ENCODE assay signal across 8 cellular contexts in the genomic region with DNA sequence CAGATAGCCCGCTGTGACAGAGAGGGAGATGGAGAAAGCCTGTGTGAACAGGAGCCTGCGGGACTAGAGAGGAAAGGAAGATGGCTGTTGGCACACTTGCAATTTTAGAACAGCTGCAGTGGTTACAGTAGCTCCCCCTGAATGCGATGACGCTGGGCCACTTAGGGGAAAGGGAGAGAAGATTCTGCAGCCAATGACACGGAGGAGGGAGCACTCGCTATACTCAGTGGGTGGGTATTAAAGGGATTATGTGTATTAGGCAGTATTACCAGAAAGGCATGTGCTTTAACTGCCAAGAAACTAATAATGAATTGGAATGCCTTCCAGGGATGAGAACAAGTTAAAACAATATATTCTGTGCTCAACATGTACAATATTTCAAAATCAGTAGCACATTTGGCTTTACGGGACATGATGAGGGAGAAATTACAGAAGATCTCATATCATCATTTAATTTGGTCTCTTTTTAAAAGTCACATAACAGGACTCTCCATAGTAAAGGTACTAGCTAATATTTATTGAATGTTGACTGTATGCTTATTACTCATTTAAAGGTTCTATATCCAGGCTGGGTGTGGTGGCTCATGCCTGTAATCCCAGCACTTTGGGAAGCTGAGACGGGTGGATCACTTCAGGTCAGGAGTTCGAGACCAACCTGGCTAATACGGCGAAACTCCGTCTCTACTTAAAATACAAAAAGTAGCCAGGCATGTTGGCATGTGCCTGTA. TPM values are rescaled to one million over a fixed set of nuclear protein-coding genes. Genes with fewer than 3 reads are reported as not detected.
A peak's percentile ranks its signal among the peaks of the same experiment; 100 is the strongest.
DNase-seq lines count a peak whose midpoint lies in the region; TF ChIP-seq lines count a peak whose summit lies in the region.
"Had no signal": no experiment of that assay in that cellular context is flagged by ENCODE, and none has a peak within 500 bp of the region (broad histone marks: within the 10 kb centered on the region; RNA-seq: fewer than 3 reads in every experiment).

No MANE protein-coding gene starts in this region.

- intact Hi-C loops in testis (cut with DNase I; ENCODE audit: low total_unique reads) = no loop called here

- TF ChIP-seq RAD21 in Ishikawa (IDR thresholded peaks at IDR 0.05; ENCODE audit: low read depth) = no peak

- H3K4me1 ChIP-seq in SJCRH30 (peaks cover 14% of the 10 kb centered on the region), cardiac muscle cell (ENCODE audit: low read depth) (peaks cover 22% of the 10 kb centered on the region), testis (peaks cover 21% of the 10 kb centered on the region)

- H3K36me3 ChIP-seq in SJCRH30 = no peaks in the 10 kb centered on the region
- H3K36me3 ChIP-seq in cardiac muscle cell = no peaks in the 10 kb centered on the region
- H3K36me3 ChIP-seq in testis (ENCODE audit: low read depth, missing control alignments) = no peaks in the 10 kb centered on the region

- 57 to 63% methylated on average over 12 of the region's 12 CpGs for WGBS in testis, 2 donors

- TF ChIP-seq POLR2A in testis (IDR thresholded peaks at IDR 0.05) = no peak

- H3K9me3 ChIP-seq in SJCRH30 (replicated peaks) (no peaks in the 10 kb centered on the region), cardiac muscle cell (ENCODE audit: low read depth) (no peaks in the 10 kb centered on the region), testis (no peaks in the 10 kb centered on the region)

- DNase-seq in SJCRH30 (peak; percentile 96 to 98), cardiac muscle cell (ENCODE audit: low read depth in 1 of 2, low spot score in 1 of 2) (peak; percentile 45 to 93), testis (peak; percentile 50), germinal center (ENCODE audit: low spot score) (no peak), COLO668 (lab: John Stamatoyannopoulos, UW; ENCODE audit: unreplicated experiment) (no peak), activated gamma-delta T cell (lab: John Stamatoyannopoulos, UW) (no peak)
- DNase-seq: NCI-H146 had no signal

- no peak for TF ChIP-seq EP300 in Ishikawa (IDR thresholded peaks at IDR 0.05; ENCODE audit: borderline replicate concordance)

- TF ChIP-seq CTCF in cardiac muscle cell (IDR thresholded peaks at IDR 0.05; ENCODE audit: low read depth, low read length) (no peak), testis (IDR thresholded peaks at IDR 0.05) (no peak)

- H3K27me3 ChIP-seq in SJCRH30 = peaks cover under 1% of the 10 kb centered on the region; the same call in 1 of the 2 replicates
- H3K27me3 ChIP-seq in cardiac muscle cell = no peaks in the 10 kb centered on the region
- H3K27me3 ChIP-seq in testis = no peaks in the 10 kb centered on the region

- H3K27ac ChIP-seq in SJCRH30 = peak overlapping the region; percentile 26; the same call in 1 of the 2 replicates
- no peak overlapping the region for H3K27ac ChIP-seq in cardiac muscle cell
- H3K27ac ChIP-seq in testis = no peak overlapping the region

- H3K4me3 ChIP-seq in SJCRH30 (no peak overlapping the region), cardiac muscle cell (no peak overlapping the region), testis (no peak overlapping the region)

TF ChIP-seq in Ishikawa, 13 proteins besides CTCF, POLR2A, EP300 and RAD21:
- TF ChIP-seq, protein P1, sequence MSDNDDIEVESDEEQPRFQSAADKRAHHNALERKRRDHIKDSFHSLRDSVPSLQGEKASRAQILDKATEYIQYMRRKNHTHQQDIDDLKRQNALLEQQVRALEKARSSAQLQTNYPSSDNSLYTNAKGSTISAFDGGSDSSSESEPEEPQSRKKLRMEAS (IDR thresholded peaks at IDR 0.05) = 0 out of 2 replicates have a peak, but pooled peaks have one; percentile 19
- TF ChIP-seq, protein P2, sequence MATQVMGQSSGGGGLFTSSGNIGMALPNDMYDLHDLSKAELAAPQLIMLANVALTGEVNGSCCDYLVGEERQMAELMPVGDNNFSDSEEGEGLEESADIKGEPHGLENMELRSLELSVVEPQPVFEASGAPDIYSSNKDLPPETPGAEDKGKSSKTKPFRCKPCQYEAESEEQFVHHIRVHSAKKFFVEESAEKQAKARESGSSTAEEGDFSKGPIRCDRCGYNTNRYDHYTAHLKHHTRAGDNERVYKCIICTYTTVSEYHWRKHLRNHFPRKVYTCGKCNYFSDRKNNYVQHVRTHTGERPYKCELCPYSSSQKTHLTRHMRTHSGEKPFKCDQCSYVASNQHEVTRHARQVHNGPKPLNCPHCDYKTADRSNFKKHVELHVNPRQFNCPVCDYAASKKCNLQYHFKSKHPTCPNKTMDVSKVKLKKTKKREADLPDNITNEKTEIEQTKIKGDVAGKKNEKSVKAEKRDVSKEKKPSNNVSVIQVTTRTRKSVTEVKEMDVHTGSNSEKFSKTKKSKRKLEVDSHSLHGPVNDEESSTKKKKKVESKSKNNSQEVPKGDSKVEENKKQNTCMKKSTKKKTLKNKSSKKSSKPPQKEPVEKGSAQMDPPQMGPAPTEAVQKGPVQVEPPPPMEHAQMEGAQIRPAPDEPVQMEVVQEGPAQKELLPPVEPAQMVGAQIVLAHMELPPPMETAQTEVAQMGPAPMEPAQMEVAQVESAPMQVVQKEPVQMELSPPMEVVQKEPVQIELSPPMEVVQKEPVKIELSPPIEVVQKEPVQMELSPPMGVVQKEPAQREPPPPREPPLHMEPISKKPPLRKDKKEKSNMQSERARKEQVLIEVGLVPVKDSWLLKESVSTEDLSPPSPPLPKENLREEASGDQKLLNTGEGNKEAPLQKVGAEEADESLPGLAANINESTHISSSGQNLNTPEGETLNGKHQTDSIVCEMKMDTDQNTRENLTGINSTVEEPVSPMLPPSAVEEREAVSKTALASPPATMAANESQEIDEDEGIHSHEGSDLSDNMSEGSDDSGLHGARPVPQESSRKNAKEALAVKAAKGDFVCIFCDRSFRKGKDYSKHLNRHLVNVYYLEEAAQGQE (IDR thresholded peaks at IDR 0.05; ENCODE audit: low read depth) = no peak
- no peak for TF ChIP-seq TEAD4 (IDR thresholded peaks at IDR 0.05)
- TF ChIP-seq NFIC (IDR thresholded peaks at IDR 0.05) = peak; percentile 20; the same call in 1 of the 2 replicates
- no peak for TF ChIP-seq TCF12 (IDR thresholded peaks at IDR 0.05; ENCODE audit: low read depth)

RNA-seq across cellular contexts. Expression of a gene that starts 35.9 kb away (rescaled TPM):
- 2.9 and 3.1 TPM in 2 replicates for total RNA-seq in SJCRH30 (2014; rRNA removed; shearing (Covaris generic))
- 44.3 and 66.0 TPM in 2 replicates for total RNA-seq in cardiac muscle cell
- 45.3 and 55.3 TPM in 2 replicates for polyA plus RNA-seq in cardiac muscle cell
- 10 to 100 TPM; 44.2 to 66.1 TPM for total RNA-seq in testis
- polyA plus RNA-seq in testis (ENCODE audit: insufficient read depth, low read depth, low replicate concordance) = 247 TPM

Comparison
In these comparisons a context has a peak if more than half of its experiments do, and no peak if none do; other contexts are left out.
1. DNase-seq: peak in SJCRH30 (2 of 2), cardiac muscle cell (2 of 2) and testis (single experiment); none in germinal center (single experiment), COLO668 (single experiment) and activated gamma-delta T cell (single experiment).
2. RNA of a gene that starts 35.9 kb away (total RNA-seq): 44.2 to 66.1 TPM in testis and 44.3 to 66.0 TPM in cardiac muscle cell; 2.9 to 3.1 TPM in SJCRH30; every median in the first group is over 10 times any median in the second.